In the genomic region with DNA sequence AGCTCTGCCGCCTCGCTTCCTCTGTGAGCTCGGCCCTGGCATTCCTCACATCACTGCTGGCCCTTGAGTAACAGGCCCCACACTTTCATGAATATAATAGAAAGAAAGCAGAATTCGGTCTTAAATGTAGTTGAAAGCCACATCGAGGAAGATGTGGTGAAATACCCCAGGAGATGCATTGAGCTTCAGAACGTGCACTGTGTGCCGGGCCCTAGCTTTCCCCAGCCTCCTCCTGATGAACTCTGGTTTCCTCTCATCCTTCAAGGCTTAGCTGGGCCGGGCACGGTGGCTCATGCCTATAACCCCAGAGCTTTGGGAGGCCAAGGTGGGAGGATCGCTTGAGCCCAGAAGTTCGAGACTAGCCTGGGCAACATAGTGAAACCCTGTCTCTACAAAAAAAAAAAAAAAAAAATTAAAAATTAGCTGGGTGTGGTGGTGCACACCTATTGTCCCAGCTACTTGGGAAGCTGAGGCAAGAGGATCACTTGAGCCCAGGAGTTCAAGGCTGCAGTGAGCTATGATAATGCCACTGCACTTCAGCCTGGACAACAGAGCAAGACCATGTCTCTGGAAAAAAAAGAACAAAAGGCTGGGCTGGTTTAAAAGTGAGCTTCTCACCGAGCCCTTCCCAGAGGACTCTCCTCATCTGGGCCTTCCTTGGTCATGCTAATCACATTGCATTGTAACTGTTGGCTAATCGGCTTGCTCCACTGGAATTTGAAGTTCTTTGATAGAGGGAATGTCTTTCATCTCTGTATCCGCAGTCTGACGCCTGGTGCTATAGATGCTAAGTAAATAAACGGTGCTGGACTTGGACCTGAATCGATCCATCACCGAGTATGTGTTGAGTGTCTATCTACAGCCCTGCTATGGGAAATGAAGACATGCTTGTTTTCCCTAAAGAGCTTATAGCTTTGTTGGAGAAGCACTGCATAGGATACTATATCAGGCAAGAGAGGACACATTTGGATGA, we compare ENCODE assay signal across 1 cellular context.
A peak's percentile ranks its signal among the peaks of the same experiment; 100 is the strongest.
TF ChIP-seq lines count a peak whose summit lies in the region.

No MANE protein-coding gene starts in this region.

TF ChIP-seq in HepG2, 621 proteins besides CTCF, POLR2A, EP300 and RAD21 (continued from another document):
- TF ChIP-seq ZKSCAN1 (IDR thresholded peaks at IDR 0.05; ENCODE audit: low read length), result 0 out of 2 replicates have a peak, but pooled peaks have one; percentile 67
- TF ChIP-seq MED13 (CRISPR knock-in tag; IDR thresholded peaks at IDR 0.05), result peak; percentile 100
- no peak; the same call in 1 of the 2 replicates for TF ChIP-seq ZNF276 (CRISPR knock-in tag; IDR thresholded peaks at IDR 0.05; ENCODE audit: low read depth)
- no peak; the same call in 1 of the 2 replicates for TF ChIP-seq ZSCAN20 (CRISPR knock-in tag; IDR thresholded peaks at IDR 0.05; ENCODE audit: borderline replicate concordance)
- TF ChIP-seq ZNF136 (CRISPR knock-in tag; IDR thresholded peaks at IDR 0.05; ENCODE audit: low read depth), result no peak
- TF ChIP-seq NPAS2 (CRISPR knock-in tag; IDR thresholded peaks at IDR 0.05; ENCODE audit: borderline replicate concordance), result no peak
- TF ChIP-seq, protein P1, sequence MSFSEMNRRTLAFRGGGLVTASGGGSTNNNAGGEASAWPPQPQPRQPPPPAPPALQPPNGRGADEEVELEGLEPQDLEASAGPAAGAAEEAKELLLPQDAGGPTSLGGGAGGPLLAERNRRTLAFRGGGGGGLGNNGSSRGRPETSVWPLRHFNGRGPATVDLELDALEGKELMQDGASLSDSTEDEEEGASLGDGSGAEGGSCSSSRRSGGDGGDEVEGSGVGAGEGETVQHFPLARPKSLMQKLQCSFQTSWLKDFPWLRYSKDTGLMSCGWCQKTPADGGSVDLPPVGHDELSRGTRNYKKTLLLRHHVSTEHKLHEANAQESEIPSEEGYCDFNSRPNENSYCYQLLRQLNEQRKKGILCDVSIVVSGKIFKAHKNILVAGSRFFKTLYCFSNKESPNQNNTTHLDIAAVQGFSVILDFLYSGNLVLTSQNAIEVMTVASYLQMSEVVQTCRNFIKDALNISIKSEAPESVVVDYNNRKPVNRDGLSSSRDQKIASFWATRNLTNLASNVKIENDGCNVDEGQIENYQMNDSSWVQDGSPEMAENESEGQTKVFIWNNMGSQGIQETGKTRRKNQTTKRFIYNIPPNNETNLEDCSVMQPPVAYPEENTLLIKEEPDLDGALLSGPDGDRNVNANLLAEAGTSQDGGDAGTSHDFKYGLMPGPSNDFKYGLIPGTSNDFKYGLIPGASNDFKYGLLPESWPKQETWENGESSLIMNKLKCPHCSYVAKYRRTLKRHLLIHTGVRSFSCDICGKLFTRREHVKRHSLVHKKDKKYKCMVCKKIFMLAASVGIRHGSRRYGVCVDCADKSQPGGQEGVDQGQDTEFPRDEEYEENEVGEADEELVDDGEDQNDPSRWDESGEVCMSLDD (CRISPR knock-in tag; IDR thresholded peaks at IDR 0.05; ENCODE audit: borderline replicate concordance), result peak; percentile 93
- no peak for TF ChIP-seq ZNF484 (CRISPR knock-in tag; IDR thresholded peaks at IDR 0.05; ENCODE audit: borderline replicate concordance, low read depth)
- TF ChIP-seq SPEN (CRISPR knock-in tag; IDR thresholded peaks at IDR 0.05; ENCODE audit: low read depth), result peak; percentile 97
- no peak; the same call in 1 of the 2 replicates for TF ChIP-seq MXD1 (CRISPR knock-in tag; IDR thresholded peaks at IDR 0.05)
- peak; percentile 40; the same call in 1 of the 2 replicates for TF ChIP-seq SIN3A (IDR thresholded peaks at IDR 0.05; ENCODE audit: borderline replicate concordance, low read depth, low read length)
- peak; percentile 25; the same call in 1 of the 2 replicates for TF ChIP-seq ZNF841 (CRISPR knock-in tag; IDR thresholded peaks at IDR 0.05; ENCODE audit: borderline replicate concordance)
- peak; percentile 100 for TF ChIP-seq ONECUT2 (CRISPR knock-in tag; IDR thresholded peaks at IDR 0.05)
- TF ChIP-seq TEAD3 (CRISPR knock-in tag; optimal IDR thresholded peaks at IDR 0.05; ENCODE audit: borderline replicate concordance), result peak; percentile 100
- TF ChIP-seq ZSCAN31 (CRISPR knock-in tag; IDR thresholded peaks at IDR 0.05; ENCODE audit: low read depth), result peak; percentile 26; the same call in 1 of the 2 replicates
- TF ChIP-seq ATF1 (CRISPR knock-in tag; IDR thresholded peaks at IDR 0.05), result peak; percentile 78; the same call in 1 of the 2 replicates
- no peak for TF ChIP-seq ZNF720 (CRISPR knock-in tag; IDR thresholded peaks at IDR 0.05)
- peak; percentile 99 for TF ChIP-seq MEF2D (CRISPR knock-in tag; IDR thresholded peaks at IDR 0.05)
- peak; percentile 81 for TF ChIP-seq ZFX (CRISPR knock-in tag; IDR thresholded peaks at IDR 0.05; ENCODE audit: low read depth)
- peak; percentile 80 for TF ChIP-seq ZNF547 (CRISPR knock-in tag; IDR thresholded peaks at IDR 0.05)
- peak; percentile 79; the same call in 1 of the 2 replicates for TF ChIP-seq CSRNP1 (CRISPR knock-in tag; IDR thresholded peaks at IDR 0.05)
TF ChIP-seq in HepG2: peak in this region for 401.
